1 cellular context compared by ENCODE assay signal in the genomic region with DNA sequence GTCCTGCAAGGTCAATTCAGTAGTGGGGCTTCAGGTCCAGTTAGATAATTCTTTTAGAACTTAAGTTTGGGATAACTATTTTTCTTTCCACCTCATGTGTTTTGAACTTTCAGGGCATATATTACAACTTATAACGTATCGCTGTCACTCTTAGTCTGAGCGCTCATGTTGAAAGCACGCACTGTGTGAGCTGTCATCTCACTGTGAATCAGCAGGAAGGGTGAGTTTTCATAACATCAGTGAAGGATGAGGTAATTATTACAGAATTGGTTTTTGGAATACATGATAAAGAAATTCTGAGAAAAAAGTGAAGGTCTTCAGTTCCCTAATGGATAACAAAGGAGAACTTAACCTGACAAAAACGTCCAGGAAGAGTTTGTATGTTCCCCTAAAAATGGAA.
TF ChIP-seq lines count a peak whose summit lies in the region.

No MANE protein-coding gene starts in this region.

TF ChIP-seq in K562, 482 proteins besides CTCF, POLR2A, EP300 and RAD21 (continued from another document):
- TF ChIP-seq, protein P1, sequence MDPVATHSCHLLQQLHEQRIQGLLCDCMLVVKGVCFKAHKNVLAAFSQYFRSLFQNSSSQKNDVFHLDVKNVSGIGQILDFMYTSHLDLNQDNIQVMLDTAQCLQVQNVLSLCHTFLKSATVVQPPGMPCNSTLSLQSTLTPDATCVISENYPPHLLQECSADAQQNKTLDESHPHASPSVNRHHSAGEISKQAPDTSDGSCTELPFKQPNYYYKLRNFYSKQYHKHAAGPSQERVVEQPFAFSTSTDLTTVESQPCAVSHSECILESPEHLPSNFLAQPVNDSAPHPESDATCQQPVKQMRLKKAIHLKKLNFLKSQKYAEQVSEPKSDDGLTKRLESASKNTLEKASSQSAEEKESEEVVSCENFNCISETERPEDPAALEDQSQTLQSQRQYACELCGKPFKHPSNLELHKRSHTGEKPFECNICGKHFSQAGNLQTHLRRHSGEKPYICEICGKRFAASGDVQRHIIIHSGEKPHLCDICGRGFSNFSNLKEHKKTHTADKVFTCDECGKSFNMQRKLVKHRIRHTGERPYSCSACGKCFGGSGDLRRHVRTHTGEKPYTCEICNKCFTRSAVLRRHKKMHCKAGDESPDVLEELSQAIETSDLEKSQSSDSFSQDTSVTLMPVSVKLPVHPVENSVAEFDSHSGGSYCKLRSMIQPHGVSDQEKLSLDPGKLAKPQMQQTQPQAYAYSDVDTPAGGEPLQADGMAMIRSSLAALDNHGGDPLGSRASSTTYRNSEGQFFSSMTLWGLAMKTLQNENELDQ (CRISPR knock-in tag; IDR thresholded peaks at IDR 0.05; ENCODE audit: borderline replicate concordance): no peak
- no peak for TF ChIP-seq TFAM (CRISPR knock-in tag; conservative IDR thresholded peaks at IDR 0.05)
- peak; percentile 27 for TF ChIP-seq MAFG (tag; conservative IDR thresholded peaks at IDR 0.05)
- TF ChIP-seq, protein P2, sequence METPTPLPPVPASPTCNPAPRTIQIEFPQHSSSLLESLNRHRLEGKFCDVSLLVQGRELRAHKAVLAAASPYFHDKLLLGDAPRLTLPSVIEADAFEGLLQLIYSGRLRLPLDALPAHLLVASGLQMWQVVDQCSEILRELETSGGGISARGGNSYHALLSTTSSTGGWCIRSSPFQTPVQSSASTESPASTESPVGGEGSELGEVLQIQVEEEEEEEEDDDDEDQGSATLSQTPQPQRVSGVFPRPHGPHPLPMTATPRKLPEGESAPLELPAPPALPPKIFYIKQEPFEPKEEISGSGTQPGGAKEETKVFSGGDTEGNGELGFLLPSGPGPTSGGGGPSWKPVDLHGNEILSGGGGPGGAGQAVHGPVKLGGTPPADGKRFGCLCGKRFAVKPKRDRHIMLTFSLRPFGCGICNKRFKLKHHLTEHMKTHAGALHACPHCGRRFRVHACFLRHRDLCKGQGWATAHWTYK (CRISPR knock-in tag; IDR thresholded peaks at IDR 0.05): no peak
- TF ChIP-seq, protein P3, sequence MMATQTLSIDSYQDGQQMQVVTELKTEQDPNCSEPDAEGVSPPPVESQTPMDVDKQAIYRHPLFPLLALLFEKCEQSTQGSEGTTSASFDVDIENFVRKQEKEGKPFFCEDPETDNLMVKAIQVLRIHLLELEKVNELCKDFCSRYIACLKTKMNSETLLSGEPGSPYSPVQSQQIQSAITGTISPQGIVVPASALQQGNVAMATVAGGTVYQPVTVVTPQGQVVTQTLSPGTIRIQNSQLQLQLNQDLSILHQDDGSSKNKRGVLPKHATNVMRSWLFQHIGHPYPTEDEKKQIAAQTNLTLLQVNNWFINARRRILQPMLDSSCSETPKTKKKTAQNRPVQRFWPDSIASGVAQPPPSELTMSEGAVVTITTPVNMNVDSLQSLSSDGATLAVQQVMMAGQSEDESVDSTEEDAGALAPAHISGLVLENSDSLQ (IDR thresholded peaks at IDR 0.05): peak; percentile 33; the same call in 1 of the 2 replicates
- TF ChIP-seq, protein P4, sequence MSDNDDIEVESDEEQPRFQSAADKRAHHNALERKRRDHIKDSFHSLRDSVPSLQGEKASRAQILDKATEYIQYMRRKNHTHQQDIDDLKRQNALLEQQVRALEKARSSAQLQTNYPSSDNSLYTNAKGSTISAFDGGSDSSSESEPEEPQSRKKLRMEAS (CRISPR knock-in tag; IDR thresholded peaks at IDR 0.05): no peak
- no peak for TF ChIP-seq ERF (CRISPR knock-in tag; IDR thresholded peaks at IDR 0.05)
- TF ChIP-seq, protein P5, sequence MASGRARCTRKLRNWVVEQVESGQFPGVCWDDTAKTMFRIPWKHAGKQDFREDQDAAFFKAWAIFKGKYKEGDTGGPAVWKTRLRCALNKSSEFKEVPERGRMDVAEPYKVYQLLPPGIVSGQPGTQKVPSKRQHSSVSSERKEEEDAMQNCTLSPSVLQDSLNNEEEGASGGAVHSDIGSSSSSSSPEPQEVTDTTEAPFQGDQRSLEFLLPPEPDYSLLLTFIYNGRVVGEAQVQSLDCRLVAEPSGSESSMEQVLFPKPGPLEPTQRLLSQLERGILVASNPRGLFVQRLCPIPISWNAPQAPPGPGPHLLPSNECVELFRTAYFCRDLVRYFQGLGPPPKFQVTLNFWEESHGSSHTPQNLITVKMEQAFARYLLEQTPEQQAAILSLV (tag; IDR thresholded peaks at IDR 0.05): no peak
- TF ChIP-seq CREM (IDR thresholded peaks at IDR 0.05; ENCODE audit: low read depth): no peak
- TF ChIP-seq CEBPB (tag; IDR thresholded peaks at IDR 0.05): peak; percentile 54; the same call in 1 of the 2 replicates
- TF ChIP-seq CSDE1 (IDR thresholded peaks at IDR 0.05): no peak
- TF ChIP-seq, protein P6, sequence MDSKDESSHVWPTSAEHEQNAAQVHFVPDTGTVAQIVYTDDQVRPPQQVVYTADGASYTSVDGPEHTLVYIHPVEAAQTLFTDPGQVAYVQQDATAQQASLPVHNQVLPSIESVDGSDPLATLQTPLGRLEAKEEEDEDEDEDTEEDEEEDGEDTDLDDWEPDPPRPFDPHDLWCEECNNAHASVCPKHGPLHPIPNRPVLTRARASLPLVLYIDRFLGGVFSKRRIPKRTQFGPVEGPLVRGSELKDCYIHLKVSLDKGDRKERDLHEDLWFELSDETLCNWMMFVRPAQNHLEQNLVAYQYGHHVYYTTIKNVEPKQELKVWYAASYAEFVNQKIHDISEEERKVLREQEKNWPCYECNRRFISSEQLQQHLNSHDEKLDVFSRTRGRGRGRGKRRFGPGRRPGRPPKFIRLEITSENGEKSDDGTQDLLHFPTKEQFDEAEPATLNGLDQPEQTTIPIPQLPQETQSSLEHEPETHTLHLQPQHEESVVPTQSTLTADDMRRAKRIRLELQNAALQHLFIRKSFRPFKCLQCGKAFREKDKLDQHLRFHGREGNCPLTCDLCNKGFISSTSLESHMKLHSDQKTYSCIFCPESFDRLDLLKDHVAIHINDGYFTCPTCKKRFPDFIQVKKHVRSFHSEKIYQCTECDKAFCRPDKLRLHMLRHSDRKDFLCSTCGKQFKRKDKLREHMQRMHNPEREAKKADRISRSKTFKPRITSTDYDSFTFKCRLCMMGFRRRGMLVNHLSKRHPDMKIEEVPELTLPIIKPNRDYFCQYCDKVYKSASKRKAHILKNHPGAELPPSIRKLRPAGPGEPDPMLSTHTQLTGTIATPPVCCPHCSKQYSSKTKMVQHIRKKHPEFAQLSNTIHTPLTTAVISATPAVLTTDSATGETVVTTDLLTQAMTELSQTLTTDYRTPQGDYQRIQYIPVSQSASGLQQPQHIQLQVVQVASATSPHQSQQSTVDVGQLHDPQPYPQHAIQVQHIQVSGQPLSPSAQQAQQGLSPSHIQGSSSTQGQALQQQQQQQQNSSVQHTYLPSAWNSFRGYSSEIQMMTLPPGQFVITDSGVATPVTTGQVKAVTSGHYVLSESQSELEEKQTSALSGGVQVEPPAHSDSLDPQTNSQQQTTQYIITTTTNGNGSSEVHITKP (IDR thresholded peaks at IDR 0.05; ENCODE audit: partially characterized antibody): no peak
- no peak for TF ChIP-seq COPS2 (conservative IDR thresholded peaks at IDR 0.05)
- TF ChIP-seq, protein P7, sequence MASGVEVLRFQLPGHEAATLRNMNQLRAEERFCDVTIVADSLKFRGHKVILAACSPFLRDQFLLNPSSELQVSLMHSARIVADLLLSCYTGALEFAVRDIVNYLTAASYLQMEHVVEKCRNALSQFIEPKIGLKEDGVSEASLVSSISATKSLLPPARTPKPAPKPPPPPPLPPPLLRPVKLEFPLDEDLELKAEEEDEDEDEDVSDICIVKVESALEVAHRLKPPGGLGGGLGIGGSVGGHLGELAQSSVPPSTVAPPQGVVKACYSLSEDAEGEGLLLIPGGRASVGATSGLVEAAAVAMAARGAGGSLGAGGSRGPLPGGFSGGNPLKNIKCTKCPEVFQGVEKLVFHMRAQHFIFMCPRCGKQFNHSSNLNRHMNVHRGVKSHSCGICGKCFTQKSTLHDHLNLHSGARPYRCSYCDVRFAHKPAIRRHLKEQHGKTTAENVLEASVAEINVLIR (CRISPR knock-in tag; IDR thresholded peaks at IDR 0.05): no peak
- TF ChIP-seq ZNF146 (CRISPR knock-in tag; IDR thresholded peaks at IDR 0.05; ENCODE audit: unreplicated experiment): no peak
- no peak for TF ChIP-seq KDM4B (IDR thresholded peaks at IDR 0.05; ENCODE audit: borderline replicate concordance in 2 of 2, low read depth in 1 of 2)
- no peak for TF ChIP-seq NR2C1 (IDR thresholded peaks at IDR 0.05)
- TF ChIP-seq NR2C1 (tag; IDR thresholded peaks at IDR 0.05): no peak
- no peak for TF ChIP-seq NCOA2 (IDR thresholded peaks at IDR 0.05; ENCODE audit: partially characterized antibody in 2 of 2)
- TF ChIP-seq MIER1 (IDR thresholded peaks at IDR 0.05; ENCODE audit: low read depth): no peak
- no peak for TF ChIP-seq JUND (IDR thresholded peaks at IDR 0.05; ENCODE audit: borderline replicate concordance, low read depth, low read length)
- TF ChIP-seq JUND (tag; IDR thresholded peaks at IDR 0.05; ENCODE audit: borderline replicate concordance, low read depth, low read length): peak; percentile 37; the same call in 1 of the 3 replicates
- no peak for TF ChIP-seq HNRNPK (IDR thresholded peaks at IDR 0.05; ENCODE audit: low read depth, low read length, poor library complexity, severe bottlenecking)
- TF ChIP-seq, protein P8, sequence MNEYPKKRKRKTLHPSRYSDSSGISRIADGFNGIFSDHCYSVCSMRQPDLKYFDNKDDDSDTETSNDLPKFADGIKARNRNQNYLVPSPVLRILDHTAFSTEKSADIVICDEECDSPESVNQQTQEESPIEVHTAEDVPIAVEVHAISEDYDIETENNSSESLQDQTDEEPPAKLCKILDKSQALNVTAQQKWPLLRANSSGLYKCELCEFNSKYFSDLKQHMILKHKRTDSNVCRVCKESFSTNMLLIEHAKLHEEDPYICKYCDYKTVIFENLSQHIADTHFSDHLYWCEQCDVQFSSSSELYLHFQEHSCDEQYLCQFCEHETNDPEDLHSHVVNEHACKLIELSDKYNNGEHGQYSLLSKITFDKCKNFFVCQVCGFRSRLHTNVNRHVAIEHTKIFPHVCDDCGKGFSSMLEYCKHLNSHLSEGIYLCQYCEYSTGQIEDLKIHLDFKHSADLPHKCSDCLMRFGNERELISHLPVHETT (CRISPR knock-in tag; conservative IDR thresholded peaks at IDR 0.05 in 1 of 2, IDR thresholded peaks at IDR 0.05 in 1 of 2): no peak
- TF ChIP-seq, protein P9, sequence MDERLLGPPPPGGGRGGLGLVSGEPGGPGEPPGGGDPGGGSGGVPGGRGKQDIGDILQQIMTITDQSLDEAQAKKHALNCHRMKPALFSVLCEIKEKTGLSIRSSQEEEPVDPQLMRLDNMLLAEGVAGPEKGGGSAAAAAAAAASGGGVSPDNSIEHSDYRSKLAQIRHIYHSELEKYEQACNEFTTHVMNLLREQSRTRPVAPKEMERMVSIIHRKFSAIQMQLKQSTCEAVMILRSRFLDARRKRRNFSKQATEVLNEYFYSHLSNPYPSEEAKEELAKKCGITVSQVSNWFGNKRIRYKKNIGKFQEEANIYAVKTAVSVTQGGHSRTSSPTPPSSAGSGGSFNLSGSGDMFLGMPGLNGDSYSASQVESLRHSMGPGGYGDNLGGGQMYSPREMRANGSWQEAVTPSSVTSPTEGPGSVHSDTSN (CRISPR knock-in tag; IDR thresholded peaks at IDR 0.05; ENCODE audit: low read depth): no peak
- TF ChIP-seq, protein P9 (tag; conservative IDR thresholded peaks at IDR 0.05; ENCODE audit: low read depth): peak; percentile 77
- TF ChIP-seq ZNF436 (CRISPR knock-in tag; IDR thresholded peaks at IDR 0.05): no peak
- no peak for TF ChIP-seq MEIS2 (IDR thresholded peaks at IDR 0.05; ENCODE audit: partially characterized antibody)
- TF ChIP-seq ESRRA (IDR thresholded peaks at IDR 0.05; ENCODE audit: borderline replicate concordance, low read depth): no peak
- no peak for TF ChIP-seq RNF2 (IDR thresholded peaks at IDR 0.05)
- TF ChIP-seq MYC (IDR thresholded peaks at IDR 0.05; ENCODE audit: low read depth, low read length): no peak
- TF ChIP-seq MYC (CRISPR knock-in tag; IDR thresholded peaks at IDR 0.05; ENCODE audit: borderline replicate concordance, low read depth): no peak
- TF ChIP-seq HEY1 (CRISPR knock-in tag; IDR thresholded peaks at IDR 0.05; ENCODE audit: borderline replicate concordance): no peak
- TF ChIP-seq POLR3G (IDR thresholded peaks at IDR 0.05; ENCODE audit: extremely low read depth, insufficient read length, insufficient replicate concordance): no peak
- TF ChIP-seq U2AF2 (optimal IDR thresholded peaks at IDR 0.05; ENCODE audit: low read depth, low read length): no peak
- TF ChIP-seq NFE2 (IDR thresholded peaks at IDR 0.05; ENCODE audit: low read depth): peak; percentile 16; the same call in 1 of the 2 replicates
- TF ChIP-seq PTBP1 (IDR thresholded peaks at IDR 0.05; ENCODE audit: low read depth, low read length): no peak
- TF ChIP-seq SRSF1 (IDR thresholded peaks at IDR 0.05; ENCODE audit: low read depth, low read length): no peak
- TF ChIP-seq, protein P10, sequence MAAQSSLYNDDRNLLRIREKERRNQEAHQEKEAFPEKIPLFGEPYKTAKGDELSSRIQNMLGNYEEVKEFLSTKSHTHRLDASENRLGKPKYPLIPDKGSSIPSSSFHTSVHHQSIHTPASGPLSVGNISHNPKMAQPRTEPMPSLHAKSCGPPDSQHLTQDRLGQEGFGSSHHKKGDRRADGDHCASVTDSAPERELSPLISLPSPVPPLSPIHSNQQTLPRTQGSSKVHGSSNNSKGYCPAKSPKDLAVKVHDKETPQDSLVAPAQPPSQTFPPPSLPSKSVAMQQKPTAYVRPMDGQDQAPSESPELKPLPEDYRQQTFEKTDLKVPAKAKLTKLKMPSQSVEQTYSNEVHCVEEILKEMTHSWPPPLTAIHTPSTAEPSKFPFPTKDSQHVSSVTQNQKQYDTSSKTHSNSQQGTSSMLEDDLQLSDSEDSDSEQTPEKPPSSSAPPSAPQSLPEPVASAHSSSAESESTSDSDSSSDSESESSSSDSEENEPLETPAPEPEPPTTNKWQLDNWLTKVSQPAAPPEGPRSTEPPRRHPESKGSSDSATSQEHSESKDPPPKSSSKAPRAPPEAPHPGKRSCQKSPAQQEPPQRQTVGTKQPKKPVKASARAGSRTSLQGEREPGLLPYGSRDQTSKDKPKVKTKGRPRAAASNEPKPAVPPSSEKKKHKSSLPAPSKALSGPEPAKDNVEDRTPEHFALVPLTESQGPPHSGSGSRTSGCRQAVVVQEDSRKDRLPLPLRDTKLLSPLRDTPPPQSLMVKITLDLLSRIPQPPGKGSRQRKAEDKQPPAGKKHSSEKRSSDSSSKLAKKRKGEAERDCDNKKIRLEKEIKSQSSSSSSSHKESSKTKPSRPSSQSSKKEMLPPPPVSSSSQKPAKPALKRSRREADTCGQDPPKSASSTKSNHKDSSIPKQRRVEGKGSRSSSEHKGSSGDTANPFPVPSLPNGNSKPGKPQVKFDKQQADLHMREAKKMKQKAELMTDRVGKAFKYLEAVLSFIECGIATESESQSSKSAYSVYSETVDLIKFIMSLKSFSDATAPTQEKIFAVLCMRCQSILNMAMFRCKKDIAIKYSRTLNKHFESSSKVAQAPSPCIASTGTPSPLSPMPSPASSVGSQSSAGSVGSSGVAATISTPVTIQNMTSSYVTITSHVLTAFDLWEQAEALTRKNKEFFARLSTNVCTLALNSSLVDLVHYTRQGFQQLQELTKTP (IDR thresholded peaks at IDR 0.05; ENCODE audit: low read depth in 1 of 2, partially characterized antibody in 2 of 2): no peak
- no peak for TF ChIP-seq C11orf30 (IDR thresholded peaks at IDR 0.05; ENCODE audit: low read depth)
TF ChIP-seq in K562: peak in this region for 8.
